ENCODE assay signal across 8 cellular contexts in the genomic region with DNA sequence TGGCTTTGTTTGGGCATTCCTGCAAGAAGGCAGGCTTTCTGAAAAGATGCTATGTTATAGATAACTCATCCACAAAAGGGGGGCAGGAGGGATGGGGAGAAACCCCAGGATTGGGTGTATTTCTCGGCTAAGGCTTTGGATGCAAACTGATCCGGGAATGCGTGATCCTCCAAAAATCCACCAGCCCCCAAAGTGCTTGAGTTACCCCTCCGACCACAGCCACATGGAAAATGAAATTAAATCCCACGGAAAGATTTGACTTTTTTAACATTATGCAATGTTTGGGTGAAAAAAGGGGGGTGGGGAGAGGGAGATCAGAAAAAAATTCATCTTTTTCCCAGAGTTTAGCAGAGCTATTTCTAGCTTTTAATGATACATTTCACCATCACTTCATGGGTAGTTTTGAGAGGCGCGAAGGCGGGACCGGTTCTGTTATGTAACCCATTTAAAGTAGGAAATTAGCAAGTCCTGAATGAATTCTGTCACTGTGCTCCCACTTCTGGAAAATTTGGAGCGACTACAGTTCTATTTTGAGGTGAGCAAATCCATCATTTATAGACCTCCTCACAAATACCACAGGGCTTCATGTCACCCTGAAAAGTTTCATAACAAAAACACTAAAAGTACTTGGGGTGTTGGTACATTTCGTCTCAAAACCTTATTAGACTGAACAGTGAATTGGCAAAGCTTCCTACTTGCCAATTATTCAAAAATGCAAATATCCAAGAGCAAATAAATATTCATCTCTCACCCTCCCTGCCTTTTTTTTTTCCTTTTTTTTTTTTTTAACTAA. TPM values are rescaled to one million over a fixed set of nuclear protein-coding genes. Genes with fewer than 3 reads are reported as not detected.
DNase-seq lines count a peak whose midpoint lies in the region; ATAC-seq and TF ChIP-seq lines count a peak whose summit lies in the region.

No MANE protein-coding gene starts in this region.

- TF ChIP-seq CTCF in brain (conservative IDR thresholded peaks at IDR 0.05): no peak

- DNase-seq in Ammon's horn (ENCODE audit: low spot score) (peak; percentile 56), OCI-M1 (lab: John Stamatoyannopoulos, UW) (no peak), erythroblast (lab: John Stamatoyannopoulos, UW) (no peak), NCI-H2029 (lab: John Stamatoyannopoulos, UW) (no peak), NCI-H146 (lab: John Stamatoyannopoulos, UW) (no peak)
- DNase-seq in naive thymus-derived CD8-positive, alpha-beta T cell: no peak

- no peak for TF ChIP-seq POLR2A in erythroblast (IDR thresholded peaks at IDR 0.05; ENCODE audit: low read length)

- POLR2A ChIA-PET in naive thymus-derived CD8-positive, alpha-beta T cell (lab: Charles Lee): interaction anchor here (0.6 to 1.2 kb wide), 7 partner anchors 53 to 357 kb away, joined by 3 to 8 read pairs (median 3); no protein-coding TSS in a partner anchor

- H3K4me1 Mint-ChIP-seq in brain: peaks cover 46% of the 10 kb centered on the region
- H3K4me1 Mint-ChIP-seq in naive thymus-derived CD8-positive, alpha-beta T cell: peaks cover 2 to 16% (median 11%) of the 10 kb centered on the region in 4 donors

- ATAC-seq in HG03354 (IDR thresholded peaks at IDR 0.05; ENCODE audit: poor library complexity, severe bottlenecking, unreplicated experiment): peak; percentile 19
- ATAC-seq in naive thymus-derived CD8-positive, alpha-beta T cell: no peak

- H3K27ac Mint-ChIP-seq in brain: peak overlapping the region; percentile 30 to 91 (median 70)
- peak overlapping the region in 6 of 10 donors; percentile 66 to 94 (median 76) for H3K27ac Mint-ChIP-seq in naive thymus-derived CD8-positive, alpha-beta T cell

- H3K36me3 Mint-ChIP-seq in brain: peaks cover 9% of the 10 kb centered on the region
- no peaks in the 10 kb centered on the region for H3K36me3 Mint-ChIP-seq in naive thymus-derived CD8-positive, alpha-beta T cell

- peaks cover 5% of the 10 kb centered on the region for H3K27me3 Mint-ChIP-seq in brain
- H3K27me3 Mint-ChIP-seq in naive thymus-derived CD8-positive, alpha-beta T cell: peaks cover 0 to 3% (median 0%) of the 10 kb centered on the region in 5 donors

- peak overlapping the region in 4 of 5 experiments; percentile 25 to 82 (median 51) for H3K4me3 Mint-ChIP-seq in brain
- H3K4me3 Mint-ChIP-seq in naive thymus-derived CD8-positive, alpha-beta T cell: peak overlapping the region; percentile 44 to 71 (median 57)

- H3K9me3 Mint-ChIP-seq in brain: peaks cover 0 to 2% (median 0%) of the 10 kb centered on the region in 5 experiments
- H3K9me3 Mint-ChIP-seq in naive thymus-derived CD8-positive, alpha-beta T cell: no peaks in the 10 kb centered on the region

RNA-seq across cellular contexts. Expression of gene NFATC2, which starts 51.9 kb away (rescaled TPM):
- 3.0 TPM for polyA plus RNA-seq in brain (ENCODE audit: insufficient read depth, low read depth, low replicate concordance)
- 10 to 100 TPM; 34.0 to 36.3 TPM for total RNA-seq in naive thymus-derived CD8-positive, alpha-beta T cell
- polyA plus RNA-seq in naive thymus-derived CD8-positive, alpha-beta T cell: 10 to 100 TPM; 14.5 to 23.8 (median 14.5) TPM
